Comparison of ENCODE assay signal across 19 cellular contexts in the genomic region with DNA sequence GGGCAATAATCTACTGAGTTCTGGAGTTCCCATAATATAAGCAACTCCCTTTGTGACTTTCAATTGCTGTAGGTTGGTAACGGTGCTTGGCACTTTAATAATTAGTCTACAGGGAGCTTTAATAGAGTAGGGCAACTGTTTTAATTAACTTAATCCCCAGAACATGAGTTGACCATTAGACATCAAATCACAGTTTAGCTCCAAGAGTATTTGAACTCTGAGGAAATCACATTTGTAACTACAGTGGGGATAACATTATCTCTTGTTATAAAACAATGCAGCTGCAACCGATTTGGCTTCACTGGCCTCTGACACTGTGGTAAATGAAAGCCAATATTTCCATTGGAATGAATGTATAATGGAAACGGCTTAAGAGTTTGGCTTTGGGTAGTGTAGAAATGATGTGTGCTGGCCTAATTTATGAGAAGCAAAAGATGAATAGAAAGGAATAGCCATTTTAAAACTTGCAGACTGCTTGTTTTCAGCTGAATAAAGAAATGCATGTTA.
"Had no signal": no experiment of that assay in that cellular context is flagged by ENCODE, and none has a peak within 500 bp of the region (broad histone marks: within the 10 kb centered on the region; RNA-seq: fewer than 3 reads in every experiment).

No MANE protein-coding gene starts in this region.

- H3K4me1 Mint-ChIP-seq: activated naive CD8-positive, alpha-beta T cell treated with anti-CD3 and anti-CD28 coated beads for 36 hours; naive B cell; stimulated activated naive B cell treated with anti-CD40 and anti-IgM and Interleukin-4, amounts not matched to agents 10 μg/mL and 1 μg/mL and 100 μg/mL, for 72 hours; T-helper 17 cell had no signal

- H3K9me3 Mint-ChIP-seq: mesothelial cell of epicardium; stimulated activated naive B cell treated with anti-CD40 and anti-IgM and Interleukin-4, amounts not matched to agents 10 μg/mL and 1 μg/mL and 100 μg/mL, for 72 hours had no signal

- H3K27ac Mint-ChIP-seq: activated naive CD8-positive, alpha-beta T cell treated with anti-CD3 and anti-CD28 coated beads for 36 hours; mesothelial cell of epicardium; naive B cell; stimulated activated naive B cell treated with anti-CD40 and anti-IgM and Interleukin-4, amounts not matched to agents 10 μg/mL and 1 μg/mL and 100 μg/mL, for 72 hours; T-helper 17 cell had no signal

- H3K27me3 ChIP-seq: heart left ventricle, neutrophil, right atrium auricular region, spleen, transverse colon had no signal

- H3K36me3 Mint-ChIP-seq: activated naive CD8-positive, alpha-beta T cell treated with anti-CD3 and anti-CD28 coated beads for 36 hours; mesothelial cell of epicardium; naive B cell; stimulated activated naive B cell treated with anti-CD40 and anti-IgM and Interleukin-4, amounts not matched to agents 10 μg/mL and 1 μg/mL and 100 μg/mL, for 72 hours had no signal

- H3K9me3 ChIP-seq: heart left ventricle, neutrophil, right atrium auricular region, transverse colon had no signal

- H3K4me1 ChIP-seq: heart left ventricle, right atrium auricular region, spleen had no signal

- H3K27me3 Mint-ChIP-seq: activated naive CD8-positive, alpha-beta T cell treated with anti-CD3 and anti-CD28 coated beads for 36 hours; naive B cell; stimulated activated naive B cell treated with anti-CD40 and anti-IgM and Interleukin-4, amounts not matched to agents 10 μg/mL and 1 μg/mL and 100 μg/mL, for 72 hours; T-helper 17 cell had no signal

- DNase-seq: activated CD4-positive, CD25-positive, alpha-beta regulatory T cell; activated gamma-delta T cell; activated naive CD8-positive, alpha-beta T cell treated with anti-CD3 and anti-CD28 coated beads for 36 hours; activated T-cell treated with anti-CD3 and anti-CD28 coated beads, Interleukin-2, amount 50 U/mL, for 4 hours; aorta; heart left ventricle; kidney glomerular epithelial cell; naive B cell; posterior cingulate gyrus; spleen; stimulated activated CD4-positive, alpha-beta T cell treated with anti-CD3 and anti-CD28 coated beads, Interleukin-1b, Interleukin-23, amount 100 ng/mL, for 48 hours; stimulated activated naive B cell treated with anti-CD40 and anti-IgM and Interleukin-4, amounts not matched to agents 10 μg/mL and 1 μg/mL and 100 μg/mL, for 72 hours; substantia nigra; T-helper 17 cell; transverse colon had no signal

- ATAC-seq: activated T-cell treated with anti-CD3 and anti-CD28 coated beads, Interleukin-2, amount 50 U/mL, for 4 hours; esophagus mucosa; heart left ventricle; stimulated activated naive B cell treated with anti-CD40 and anti-IgM and Interleukin-4, amounts not matched to agents 10 μg/mL and 1 μg/mL and 100 μg/mL, for 72 hours; T-helper 17 cell had no signal

- H3K4me3 Mint-ChIP-seq: activated naive CD8-positive, alpha-beta T cell treated with anti-CD3 and anti-CD28 coated beads for 36 hours; activated T-cell treated with anti-CD3 and anti-CD28 coated beads, Interleukin-2, amount 50 U/mL, for 4 hours; mesothelial cell of epicardium; naive B cell; stimulated activated naive B cell treated with anti-CD40 and anti-IgM and Interleukin-4, amounts not matched to agents 10 μg/mL and 1 μg/mL and 100 μg/mL, for 72 hours; T-helper 17 cell had no signal

- H3K4me3 ChIP-seq: heart left ventricle, right atrium auricular region, spleen, transverse colon had no signal

- H3K36me3 ChIP-seq: heart left ventricle, neutrophil, right atrium auricular region, spleen, transverse colon had no signal

- H3K27ac ChIP-seq: heart left ventricle, neutrophil, right atrium auricular region, spleen, transverse colon had no signal
